ENCODE assay signal across 8 cellular contexts in genomic region chr4:145099653-145100052, GRCh38. TPM values are rescaled to one million over a fixed set of nuclear protein-coding genes. Genes with fewer than 3 reads are reported as not detected.
DNase-seq lines count a peak whose midpoint lies in the region; ATAC-seq and TF ChIP-seq lines count a peak whose summit lies in the region.

No MANE protein-coding gene starts in this region.

- no peak for TF ChIP-seq POLR2A in erythroblast (IDR thresholded peaks at IDR 0.05; ENCODE audit: low read length)

- H3K9me2 ChIP-seq in PC-3 (replicated peaks; ENCODE audit: low read length), result no peaks in the 10 kb centered on the region

- H4K20me1 ChIP-seq in PC-3 (ENCODE audit: low read length) (peaks cover 44% of the 10 kb centered on the region), smooth muscle cell (ENCODE audit: low read depth) (peaks cover 33% of the 10 kb centered on the region)

- H3K4me3 ChIP-seq in PC-3 (ENCODE audit: low read length) (peak overlapping the region; percentile 82), smooth muscle cell (peak overlapping the region; percentile 77)

- CTCF ChIA-PET in PC-3 (lab: Charles Lee), result no interaction called here

- H3K9me3 ChIP-seq in PC-3 (ENCODE audit: low read length) (no peaks in the 10 kb centered on the region), smooth muscle cell (replicated peaks; ENCODE audit: low read depth) (peaks cover 2% of the 10 kb centered on the region)

- DNase-seq in SKM-1 (lab: John Stamatoyannopoulos, UW; ENCODE audit: unreplicated experiment) (peak; percentile 5), SKM-1 treated with dmso at 0.1 percent for 144 hours (lab: John Stamatoyannopoulos, UW; ENCODE audit: unreplicated experiment) (no peak), PC-3 (peak; percentile 35), erythroblast (lab: John Stamatoyannopoulos, UW) (peak; percentile 2 to 33), smooth muscle cell (lab: John Stamatoyannopoulos, UW; ENCODE audit: unreplicated experiment) (no peak), iPS-NIHi11 (ENCODE audit: low spot score) (no peak), NCI-H2107 (lab: John Stamatoyannopoulos, UW) (no peak)

- H3K36me3 ChIP-seq in PC-3 (ENCODE audit: low read depth, low read length) (peaks cover 17% of the 10 kb centered on the region), smooth muscle cell (ENCODE audit: low read depth) (peaks cover 8% of the 10 kb centered on the region)

- no peak overlapping the region for H2AFZ ChIP-seq in PC-3 (ENCODE audit: low read length)
- H2AFZ ChIP-seq in smooth muscle cell (ENCODE audit: low read depth), result no peak overlapping the region

- ATAC-seq in PC-3 (no peak; the same call in 1 of the 2 replicates), GM21390 (IDR thresholded peaks at IDR 0.05; ENCODE audit: unreplicated experiment) (no peak)

- H3K27ac ChIP-seq in PC-3 (ENCODE audit: low read length), result no peak overlapping the region
- no peak overlapping the region for H3K27ac ChIP-seq in smooth muscle cell (ENCODE audit: low read depth)

- POLR2A ChIA-PET in PC-3 (lab: Charles Lee; ENCODE audit: unreplicated experiment), result no interaction called here

- intact Hi-C loops in PC-3 (cut with micrococcal nuclease), result loop anchor here (2.0 kb wide), 1 partner anchor 81 kb away; the partner anchor contains the start of gene OTUD4

- WGBS in smooth muscle cell (ENCODE audit: low lambda C conversion rate), result 48% methylated on average over 5 of the region's 5 CpGs

- H3K27me3 ChIP-seq in PC-3 (ENCODE audit: low read length) (no peaks in the 10 kb centered on the region), smooth muscle cell (ENCODE audit: low read depth) (no peaks in the 10 kb centered on the region)

- no TSS peak for BruUV-seq in PC-3 (replicated peaks; lab: Mats Ljungman, UMichigan)

- H3K9ac ChIP-seq in PC-3 (ENCODE audit: low read length) (peak overlapping the region; percentile 98), smooth muscle cell (ENCODE audit: low read depth) (peak overlapping the region; percentile 95)

- peak overlapping the region; percentile 89 for H3K4me2 ChIP-seq in PC-3 (ENCODE audit: low read length)
- peak overlapping the region; percentile 90 for H3K4me2 ChIP-seq in smooth muscle cell

- TF ChIP-seq CTCF in PC-3 (conservative IDR thresholded peaks at IDR 0.05; ENCODE audit: low read depth, low read length), result no peak
- no peak for TF ChIP-seq CTCF in smooth muscle cell (IDR thresholded peaks at IDR 0.05; ENCODE audit: borderline replicate concordance, insufficient read depth, poor library complexity, severe bottlenecking)

- H3K4me1 ChIP-seq in PC-3 (ENCODE audit: insufficient read depth, low read length) (peaks cover 28% of the 10 kb centered on the region), smooth muscle cell (ENCODE audit: low read depth) (peaks cover 24% of the 10 kb centered on the region)

- H3K79me2 ChIP-seq in PC-3 (ENCODE audit: low read length), result peaks cover 93% of the 10 kb centered on the region
- H3K79me2 ChIP-seq in smooth muscle cell (ENCODE audit: low read depth), result peaks cover 89% of the 10 kb centered on the region

- no peaks in the 10 kb centered on the region for H3F3A ChIP-seq in PC-3 (ENCODE audit: low read length, unreplicated experiment)
- no peaks in the 10 kb centered on the region for H3F3A ChIP-seq in smooth muscle cell (ENCODE audit: low read depth)

RNA-seq across cellular contexts. Expression of gene ABCE1, which starts 1.5 kb away (rescaled TPM):
- total RNA-seq in PC-3 (2014; rRNA removed) (131 and 153 TPM in 2 replicates), smooth muscle cell (91.8 and 105 TPM in 2 replicates)
- 29.6 and 31.6 TPM in 2 replicates for polyA plus RNA-seq in smooth muscle cell

RNA-seq across cellular contexts. Expression of gene ANAPC10, which starts 1.7 kb away (rescaled TPM):
- total RNA-seq in PC-3 (2014; rRNA removed), result 26.0 and 33.1 TPM in 2 replicates
- 44.9 and 66.2 TPM in 2 replicates for total RNA-seq in smooth muscle cell
- 23.3 and 28.0 TPM in 2 replicates for polyA plus RNA-seq in smooth muscle cell

Comparison
In these comparisons a context has a peak if more than half of its experiments do, and no peak if none do; other contexts are left out.
1. DNase-seq: peak in SKM-1 (single experiment), PC-3 (single experiment) and erythroblast (2 of 2); none in SKM-1 treated with dmso at 0.1 percent for 144 hours (single experiment), smooth muscle cell (single experiment), iPS-NIHi11 (single experiment) and NCI-H2107 (single experiment).